In genomic region chr10:73647875-73648228, GRCh38 we compare ENCODE assay signal across 10 cellular contexts. TPM values are rescaled to one million over a fixed set of nuclear protein-coding genes. Genes with fewer than 3 reads are reported as not detected.
DNase-seq lines count a peak whose midpoint lies in the region; ATAC-seq and TF ChIP-seq lines count a peak whose summit lies in the region.
"Had no signal": no experiment of that assay in that cellular context is flagged by ENCODE, and none has a peak within 500 bp of the region (broad histone marks: within the 10 kb centered on the region; RNA-seq: fewer than 3 reads in every experiment).

No MANE protein-coding gene starts in this region.

- 92% methylated on average over 18 of the region's 18 CpGs for WGBS in HUES64

- intact Hi-C loops in A673 (cut with micrococcal nuclease; ENCODE audit: unreplicated experiment): no loop called here

- H3K4me3 ChIP-seq in A673 (ENCODE audit: low read depth, low read length, poor library complexity, severe bottlenecking) (peak overlapping the region; percentile 79), HUES64 (ENCODE audit: low read length) (peak overlapping the region; percentile 58)

- POLR2A ChIA-PET in A673 (lab: Charles Lee; ENCODE audit: low non-redundant PET): interaction anchor here (0.6 kb wide), 1 partner anchor 154 kb away, joined by 3 read pairs; no protein-coding TSS in a partner anchor

- no peaks in the 10 kb centered on the region for H3K9me3 Mint-ChIP-seq in endothelial cell (ENCODE audit: unreplicated experiment)
- no peaks in the 10 kb centered on the region for H3K9me3 Mint-ChIP-seq in natural killer cell treated with Interleukin-12 subunit alpha and Interleukin-12 subunit beta and Interleukin-15 and Interleukin-18, amount 100 ng/mL, for 72 hours

- H3K27me3 Mint-ChIP-seq in endothelial cell (ENCODE audit: unreplicated experiment): peaks cover 16% of the 10 kb centered on the region
- no peaks in the 10 kb centered on the region for H3K27me3 Mint-ChIP-seq in natural killer cell treated with Interleukin-12 subunit alpha and Interleukin-12 subunit beta and Interleukin-15 and Interleukin-18, amount 100 ng/mL, for 72 hours

- H3K9ac ChIP-seq in HUES64 (ENCODE audit: low read depth, low read length): no peak overlapping the region; the same call in 1 of the 2 replicates

- no peak for DNase-seq in A673 (ENCODE audit: low spot score)
- no peak for DNase-seq in endothelial cell (ENCODE audit: low spot score)
- no peak for DNase-seq in natural killer cell treated with Interleukin-12 subunit alpha and Interleukin-12 subunit beta and Interleukin-15 and Interleukin-18, amount 100 ng/mL, for 72 hours (ENCODE audit: low spot score)
- no peak for DNase-seq in KG1 (lab: John Stamatoyannopoulos, UW)
- DNase-seq in GOT3 (lab: John Stamatoyannopoulos, UW): no peak
- DNase-seq in DMS79 (lab: John Stamatoyannopoulos, UW): no peak
- DNase-seq: GDM1, SHP77 had no signal

- H3K27ac ChIP-seq in A673 (ENCODE audit: low read depth, low read length, poor library complexity, severe bottlenecking) (peak overlapping the region; percentile 64), HUES64 (ENCODE audit: low read depth, low read length) (no peak overlapping the region)

- BruUV-seq in A673 (replicated peaks; lab: Mats Ljungman, UMichigan): TSS peak; percentile 58

- peaks cover 32% of the 10 kb centered on the region for H3K4me1 Mint-ChIP-seq in endothelial cell (ENCODE audit: unreplicated experiment)
- peaks cover 21 to 24% of the 10 kb centered on the region in 2 donors for H3K4me1 Mint-ChIP-seq in natural killer cell treated with Interleukin-12 subunit alpha and Interleukin-12 subunit beta and Interleukin-15 and Interleukin-18, amount 100 ng/mL, for 72 hours (ENCODE audit: low read depth in 2 of 2)

- H3K9me3 ChIP-seq in A673 (ENCODE audit: low read depth, low read length, poor library complexity, severe bottlenecking): no peaks in the 10 kb centered on the region
- no peaks in the 10 kb centered on the region for H3K9me3 ChIP-seq in HUES64 (ENCODE audit: insufficient read depth, low read depth, low read length)

- H3K27ac Mint-ChIP-seq in endothelial cell (ENCODE audit: unreplicated experiment): no peak overlapping the region
- no peak overlapping the region for H3K27ac Mint-ChIP-seq in natural killer cell treated with Interleukin-12 subunit alpha and Interleukin-12 subunit beta and Interleukin-15 and Interleukin-18, amount 100 ng/mL, for 72 hours

- H3K27me3 ChIP-seq in A673 (replicated peaks; ENCODE audit: insufficient read depth, low read depth, low read length, poor library complexity) (no peaks in the 10 kb centered on the region), HUES64 (ENCODE audit: insufficient read depth, low read length) (no peaks in the 10 kb centered on the region)

- TF ChIP-seq CTCF in A673 (conservative IDR thresholded peaks at IDR 0.05; ENCODE audit: low read depth, low read length) (no peak), endothelial cell (IDR thresholded peaks at IDR 0.05; ENCODE audit: unreplicated experiment) (no peak)

- peaks cover 6% of the 10 kb centered on the region for H3K4me1 ChIP-seq in A673 (ENCODE audit: insufficient read depth, low read length, poor library complexity, severe bottlenecking)
- 0 out of 2 replicates have a peak, but pooled peaks cover 4% of the 10 kb centered on the region for H3K4me1 ChIP-seq in HUES64 (ENCODE audit: insufficient read depth, low read length)

- H3K36me3 ChIP-seq in A673 (ENCODE audit: insufficient read depth, low read length, poor library complexity, severe bottlenecking): no peaks in the 10 kb centered on the region
- no peaks in the 10 kb centered on the region for H3K36me3 ChIP-seq in HUES64 (ENCODE audit: insufficient read depth, low read length)

- H3K36me3 Mint-ChIP-seq in endothelial cell (ENCODE audit: low read depth, unreplicated experiment): peaks cover 4% of the 10 kb centered on the region
- H3K36me3 Mint-ChIP-seq in natural killer cell treated with Interleukin-12 subunit alpha and Interleukin-12 subunit beta and Interleukin-15 and Interleukin-18, amount 100 ng/mL, for 72 hours: no peaks in the 10 kb centered on the region

- ATAC-seq in natural killer cell treated with Interleukin-12 subunit alpha and Interleukin-12 subunit beta and Interleukin-15 and Interleukin-18, amount 100 ng/mL, for 72 hours: no peak
- no peak for ATAC-seq in GM21526 (IDR thresholded peaks at IDR 0.05; ENCODE audit: low FRiP score, unreplicated experiment)

- H3K4me3 Mint-ChIP-seq in endothelial cell (ENCODE audit: unreplicated experiment): peak overlapping the region; percentile 86
- H3K4me3 Mint-ChIP-seq in natural killer cell treated with Interleukin-12 subunit alpha and Interleukin-12 subunit beta and Interleukin-15 and Interleukin-18, amount 100 ng/mL, for 72 hours: peak overlapping the region; percentile 40

- CTCF ChIA-PET in A673 (lab: Charles Lee): no interaction called here

RNA-seq across cellular contexts. Expression of gene MYOZ1, which starts 6.6 kb away (rescaled TPM):
- total RNA-seq in A673 (2021): 0.19 TPM in 1 of 2 replicates, not detected in the other
- 0.60 TPM for polyA plus RNA-seq in HUES64 (2013, experiment 1 of 2)
- 0.89 TPM for polyA plus RNA-seq in HUES64 (2013, experiment 2 of 2)
- 4.0 TPM for total RNA-seq in endothelial cell (ENCODE audit: unreplicated experiment)
- not detected for total RNA-seq in natural killer cell treated with Interleukin-12 subunit alpha and Interleukin-12 subunit beta and Interleukin-15 and Interleukin-18, amount 100 ng/mL, for 72 hours

RNA-seq across cellular contexts. Expression of gene SYNPO2L, which starts 8.0 kb away (rescaled TPM):
- 0.06 TPM in 1 of 2 replicates, not detected in the other for total RNA-seq in A673 (2021)
- polyA plus RNA-seq in HUES64 (2013, experiment 1 of 2): 0.05 TPM
- polyA plus RNA-seq in HUES64 (2013, experiment 2 of 2): 0.19 TPM
- 0.13 TPM for total RNA-seq in endothelial cell (ENCODE audit: unreplicated experiment)
- not detected for total RNA-seq in natural killer cell treated with Interleukin-12 subunit alpha and Interleukin-12 subunit beta and Interleukin-15 and Interleukin-18, amount 100 ng/mL, for 72 hours

RNA-seq across cellular contexts. Expression of gene AGAP5, which starts 50.1 kb away (rescaled TPM):
- total RNA-seq in A673 (2021): 5.7 and 6.4 TPM in 2 replicates
- polyA plus RNA-seq in HUES64 (2013, experiment 1 of 2): 2.3 TPM
- polyA plus RNA-seq in HUES64 (2013, experiment 2 of 2): 5.0 TPM
- 8.0 TPM for total RNA-seq in endothelial cell (ENCODE audit: unreplicated experiment)
- 10 to 100 TPM in 1 of 2 donors, 1 to 10 TPM in 1; 9.8 to 26.0 TPM for total RNA-seq in natural killer cell treated with Interleukin-12 subunit alpha and Interleukin-12 subunit beta and Interleukin-15 and Interleukin-18, amount 100 ng/mL, for 72 hours

RNA-seq across cellular contexts. Expression of gene USP54, which starts 56.7 kb away (rescaled TPM):
- 35.4 and 35.9 TPM in 2 replicates for total RNA-seq in A673 (2021)
- 27.0 TPM for polyA plus RNA-seq in HUES64 (2013, experiment 1 of 2)
- polyA plus RNA-seq in HUES64 (2013, experiment 2 of 2): 28.4 TPM
- total RNA-seq in endothelial cell (ENCODE audit: unreplicated experiment): 267 TPM
- total RNA-seq in natural killer cell treated with Interleukin-12 subunit alpha and Interleukin-12 subunit beta and Interleukin-15 and Interleukin-18, amount 100 ng/mL, for 72 hours: 10 to 100 TPM in 1 of 2 donors, 1 to 10 TPM in 1; 9.3 to 18.1 TPM
